In genomic region chr1:203572134-203572625, GRCh38 we compare ENCODE assay signal across 16 cellular contexts. TPM values are rescaled to one million over a fixed set of nuclear protein-coding genes. Genes with fewer than 3 reads are reported as not detected.
DNase-seq lines count a peak whose midpoint lies in the region; ATAC-seq and TF ChIP-seq lines count a peak whose summit lies in the region.
"Had no signal": no experiment of that assay in that cellular context is flagged by ENCODE, and none has a peak within 500 bp of the region (broad histone marks: within the 10 kb centered on the region; RNA-seq: fewer than 3 reads in every experiment).

No MANE protein-coding gene starts in this region.

- no peak overlapping the region for H3K4me3 Mint-ChIP-seq in activated CD8-positive, alpha-beta T cell treated with anti-CD3 and anti-CD28 coated beads for 36 hours
- no peak overlapping the region for H3K4me3 Mint-ChIP-seq in activated CD8-positive, alpha-beta T cell treated with anti-CD3 and anti-CD28 coated beads, Interleukin-2, amount 10 ng/mL, durations not matched to agents 7 days and 5 days
- H3K4me3 Mint-ChIP-seq in endodermal cell (no peak overlapping the region), type B pancreatic cell (no peak overlapping the region)
- H3K4me3 Mint-ChIP-seq in naive thymus-derived CD8-positive, alpha-beta T cell, result no peak overlapping the region

- no peaks in the 10 kb centered on the region for H3K36me3 ChIP-seq in endodermal cell (ENCODE audit: control insufficient read depth, insufficient read depth, low read length)
- no peaks in the 10 kb centered on the region for H3K36me3 ChIP-seq in mesodermal cell (ENCODE audit: control insufficient read depth, insufficient read depth, low read length)

- H3K27ac Mint-ChIP-seq in activated CD8-positive, alpha-beta T cell treated with anti-CD3 and anti-CD28 coated beads for 36 hours, result no peak overlapping the region
- H3K27ac Mint-ChIP-seq in activated CD8-positive, alpha-beta T cell treated with anti-CD3 and anti-CD28 coated beads, Interleukin-2, amount 10 ng/mL, durations not matched to agents 7 days and 5 days, result no peak overlapping the region
- H3K27ac Mint-ChIP-seq in endodermal cell (peak overlapping the region; percentile 7), type B pancreatic cell (peak overlapping the region; percentile 70)
- H3K27ac Mint-ChIP-seq in naive thymus-derived CD8-positive, alpha-beta T cell, result peak overlapping the region in 2 of 10 donors; percentile 21 to 39

- H3K9me3 Mint-ChIP-seq in activated CD8-positive, alpha-beta T cell treated with anti-CD3 and anti-CD28 coated beads for 36 hours, result no peaks in the 10 kb centered on the region
- no peaks in the 10 kb centered on the region for H3K9me3 Mint-ChIP-seq in activated CD8-positive, alpha-beta T cell treated with anti-CD3 and anti-CD28 coated beads, Interleukin-2, amount 10 ng/mL, durations not matched to agents 7 days and 5 days (ENCODE audit: insufficient read depth)
- no peaks in the 10 kb centered on the region for H3K9me3 Mint-ChIP-seq in endodermal cell
- no peaks in the 10 kb centered on the region for H3K9me3 Mint-ChIP-seq in type B pancreatic cell
- H3K9me3 Mint-ChIP-seq in naive thymus-derived CD8-positive, alpha-beta T cell, result no peaks in the 10 kb centered on the region

- no peaks in the 10 kb centered on the region for H3K27me3 Mint-ChIP-seq in activated CD8-positive, alpha-beta T cell treated with anti-CD3 and anti-CD28 coated beads for 36 hours
- peaks cover 7% of the 10 kb centered on the region for H3K27me3 Mint-ChIP-seq in activated CD8-positive, alpha-beta T cell treated with anti-CD3 and anti-CD28 coated beads, Interleukin-2, amount 10 ng/mL, durations not matched to agents 7 days and 5 days (ENCODE audit: low read depth)
- H3K27me3 Mint-ChIP-seq in endodermal cell (ENCODE audit: insufficient read depth), result peaks cover 1% of the 10 kb centered on the region
- no peaks in the 10 kb centered on the region for H3K27me3 Mint-ChIP-seq in type B pancreatic cell
- peaks cover 0 to 9% (median 0%) of the 10 kb centered on the region in 5 donors for H3K27me3 Mint-ChIP-seq in naive thymus-derived CD8-positive, alpha-beta T cell

- H3K4me1 Mint-ChIP-seq in activated CD8-positive, alpha-beta T cell treated with anti-CD3 and anti-CD28 coated beads for 36 hours (ENCODE audit: low read depth), result no peaks in the 10 kb centered on the region
- H3K4me1 Mint-ChIP-seq in activated CD8-positive, alpha-beta T cell treated with anti-CD3 and anti-CD28 coated beads, Interleukin-2, amount 10 ng/mL, durations not matched to agents 7 days and 5 days (ENCODE audit: low read depth), result no peaks in the 10 kb centered on the region
- H3K4me1 Mint-ChIP-seq in endodermal cell (peaks cover 14% of the 10 kb centered on the region), type B pancreatic cell (ENCODE audit: unreplicated experiment) (peaks cover 25% of the 10 kb centered on the region)
- H3K4me1 Mint-ChIP-seq in naive thymus-derived CD8-positive, alpha-beta T cell, result peaks cover 0 to 3% (median 0%) of the 10 kb centered on the region in 4 donors

- POLR2A ChIA-PET in activated CD8-positive, alpha-beta T cell treated with anti-CD3 and anti-CD28 coated beads for 36 hours (lab: Charles Lee), result no interaction called here
- POLR2A ChIA-PET in activated CD8-positive, alpha-beta T cell treated with anti-CD3 and anti-CD28 coated beads, Interleukin-2, amount 10 ng/mL, durations not matched to agents 7 days and 5 days (lab: Charles Lee), result no interaction called here
- POLR2A ChIA-PET in naive thymus-derived CD8-positive, alpha-beta T cell (lab: Charles Lee), result no interaction called here

- intact Hi-C loops in activated CD8-positive, alpha-beta T cell treated with anti-CD3 and anti-CD28 coated beads for 36 hours (cut with micrococcal nuclease), result no loop called here

- no peaks in the 10 kb centered on the region for H3K36me3 Mint-ChIP-seq in activated CD8-positive, alpha-beta T cell treated with anti-CD3 and anti-CD28 coated beads for 36 hours (ENCODE audit: low read depth)
- no peaks in the 10 kb centered on the region for H3K36me3 Mint-ChIP-seq in activated CD8-positive, alpha-beta T cell treated with anti-CD3 and anti-CD28 coated beads, Interleukin-2, amount 10 ng/mL, durations not matched to agents 7 days and 5 days (ENCODE audit: low read depth)
- no peaks in the 10 kb centered on the region for H3K36me3 Mint-ChIP-seq in endodermal cell (ENCODE audit: low read depth)
- no peaks in the 10 kb centered on the region for H3K36me3 Mint-ChIP-seq in type B pancreatic cell
- no peaks in the 10 kb centered on the region for H3K36me3 Mint-ChIP-seq in naive thymus-derived CD8-positive, alpha-beta T cell

- peak overlapping the region; percentile 81 for H3K27ac ChIP-seq in endodermal cell (ENCODE audit: low read depth, low read length)
- H3K27ac ChIP-seq in mesodermal cell (ENCODE audit: low read depth, low read length, severe bottlenecking), result peak overlapping the region; percentile 93
- H3K27ac ChIP-seq: GM23248 had no signal

- CTCF ChIA-PET in activated CD8-positive, alpha-beta T cell treated with anti-CD3 and anti-CD28 coated beads for 36 hours (lab: Charles Lee), result interaction anchor here (1.3 kb wide), 1 partner anchor 305 kb away, joined by 3 read pairs; no protein-coding TSS in a partner anchor
- CTCF ChIA-PET in activated CD8-positive, alpha-beta T cell treated with anti-CD3 and anti-CD28 coated beads, Interleukin-2, amount 10 ng/mL, durations not matched to agents 7 days and 5 days (lab: Charles Lee), result no interaction called here

- H3K9me3 ChIP-seq in endodermal cell (ENCODE audit: control insufficient read depth, low read length), result no peaks in the 10 kb centered on the region
- no peaks in the 10 kb centered on the region for H3K9me3 ChIP-seq in mesodermal cell (ENCODE audit: control insufficient read depth, low read length)

- H3K27me3 ChIP-seq in endodermal cell (ENCODE audit: control insufficient read depth, insufficient read depth, low read length, poor library complexity, severe bottlenecking), result no peaks in the 10 kb centered on the region
- H3K27me3 ChIP-seq: dorsolateral prefrontal cortex had no signal

- peak; percentile 2 for DNase-seq in activated CD8-positive, alpha-beta T cell treated with anti-CD3 and anti-CD28 coated beads for 36 hours
- no peak for DNase-seq in activated CD8-positive, alpha-beta T cell treated with anti-CD3 and anti-CD28 coated beads, Interleukin-2, amount 10 ng/mL, durations not matched to agents 7 days and 5 days
- DNase-seq in endodermal cell, result peak; percentile 87
- no peak for DNase-seq in type B pancreatic cell (ENCODE audit: extremely low spot score, unreplicated experiment)
- DNase-seq in LoVo (ENCODE audit: low spot score), result no peak
- DNase-seq in naive thymus-derived CD8-positive, alpha-beta T cell, result no peak
- DNase-seq: 8988T; GF-D8; GM23248; MV-4-11; stimulated activated CD4-positive, alpha-beta T cell treated with anti-CD3 and anti-CD28 coated beads, Interleukin-12 subunit alpha, Interleukin-12 subunit beta, amount 100 ng/mL, for 4 hours had no signal

- ATAC-seq in activated CD8-positive, alpha-beta T cell treated with anti-CD3 and anti-CD28 coated beads for 36 hours, result no peak
- ATAC-seq in activated CD8-positive, alpha-beta T cell treated with anti-CD3 and anti-CD28 coated beads, Interleukin-2, amount 10 ng/mL, durations not matched to agents 7 days and 5 days, result no peak
- ATAC-seq in naive thymus-derived CD8-positive, alpha-beta T cell, result no peak
- ATAC-seq in GM18520 (IDR thresholded peaks at IDR 0.05; ENCODE audit: unreplicated experiment), result no peak
- ATAC-seq: activated CD4-positive, CD25-positive, alpha-beta regulatory T cell treated with anti-CD3 and anti-CD28 coated beads, Interleukin-2, amount 50 U/mL, for 24 hours; left lobe of liver had no signal

- 35 to 78% methylated on average over 3 to 10 of the region's 10 CpGs for WGBS in endodermal cell (ENCODE audit: insufficient coverage in 1 of 2, insufficient read length in 1 of 2), 2 experiments
- WGBS in mesodermal cell (ENCODE audit: insufficient coverage in 2 of 2), 2 experiments, result 66 to 82% methylated on average over 3 to 10 of the region's 10 CpGs

- no peak overlapping the region for H3K9ac ChIP-seq in endodermal cell (ENCODE audit: extremely low read depth, low read length, poor library complexity, severe bottlenecking)
- H3K9ac ChIP-seq: GM23248 had no signal

- H3K4me3 ChIP-seq in endodermal cell (ENCODE audit: low read length) (no peak overlapping the region), mesodermal cell (ENCODE audit: extremely low read depth, insufficient read depth, low read length, poor library complexity, severe bottlenecking) (no peak overlapping the region)
- H3K4me3 ChIP-seq: dorsolateral prefrontal cortex, GM23248 had no signal

- TF ChIP-seq CTCF in activated CD8-positive, alpha-beta T cell treated with anti-CD3 and anti-CD28 coated beads for 36 hours (IDR thresholded peaks at IDR 0.05), result no peak
- TF ChIP-seq CTCF in endodermal cell (conservative IDR thresholded peaks at IDR 0.05), result no peak
- no peak for TF ChIP-seq CTCF in type B pancreatic cell (conservative IDR thresholded peaks at IDR 0.05)

- H3K4me1 ChIP-seq in endodermal cell (ENCODE audit: control insufficient read depth, insufficient read depth, low read length), result no peaks in the 10 kb centered on the region
- H3K4me1 ChIP-seq in mesodermal cell (ENCODE audit: control insufficient read depth, insufficient read depth, low read length, poor library complexity, severe bottlenecking), result peaks cover 31% of the 10 kb centered on the region

RNA-seq across cellular contexts. Expression of gene ATP2B4, which starts 54.5 kb away (rescaled TPM):
- total RNA-seq in activated CD8-positive, alpha-beta T cell treated with anti-CD3 and anti-CD28 coated beads for 36 hours, result 10 to 100 TPM; 12.0 to 15.9 TPM
- total RNA-seq in activated CD8-positive, alpha-beta T cell treated with anti-CD3 and anti-CD28 coated beads, Interleukin-2, amount 10 ng/mL, durations not matched to agents 7 days and 5 days, result 10 to 100 TPM; 65.0 to 65.1 TPM
- total RNA-seq in endodermal cell (10 to 100 TPM; 34.9 to 60.0 TPM), type B pancreatic cell (ENCODE audit: low replicate concordance) (89.6 and 91.6 TPM in 2 replicates)
- 67.4 TPM for polyA plus RNA-seq in endodermal cell (2013, experiment 1 of 2)
- polyA plus RNA-seq in endodermal cell (2013, experiment 2 of 2), result 64.6 TPM
- polyA plus RNA-seq in mesodermal cell (2013, experiment 1 of 2), result 84.7 TPM
- 79.8 TPM for polyA plus RNA-seq in mesodermal cell (2013, experiment 2 of 2)
- 10 to 100 TPM; 46.8 to 49.5 TPM for total RNA-seq in naive thymus-derived CD8-positive, alpha-beta T cell
- 10 to 100 TPM in 1 of 3 donors, 1 to 10 TPM in 2; 4.3 to 17.4 (median 5.3) TPM for polyA plus RNA-seq in naive thymus-derived CD8-positive, alpha-beta T cell

Comparison
In these comparisons a context has a peak if more than half of its experiments do, and no peak if none do; other contexts are left out.
1. DNase-seq: peak in activated CD8-positive, alpha-beta T cell treated with anti-CD3 and anti-CD28 coated beads for 36 hours (single experiment) and endodermal cell (single experiment); none in activated CD8-positive, alpha-beta T cell treated with anti-CD3 and anti-CD28 coated beads, Interleukin-2, amount 10 ng/mL, durations not matched to agents 7 days and 5 days (single experiment), type B pancreatic cell (single experiment), LoVo (single experiment) and naive thymus-derived CD8-positive, alpha-beta T cell (0 of 10).
2. H3K27ac Mint-ChIP-seq: peak in endodermal cell (single experiment) and type B pancreatic cell (single experiment); none in activated CD8-positive, alpha-beta T cell treated with anti-CD3 and anti-CD28 coated beads for 36 hours (single experiment) and activated CD8-positive, alpha-beta T cell treated with anti-CD3 and anti-CD28 coated beads, Interleukin-2, amount 10 ng/mL, durations not matched to agents 7 days and 5 days (single experiment).